In genomic region chr12:64568313-64568712, GRCh38 we compare ENCODE assay signal across 23 cellular contexts. TPM values are rescaled to one million over a fixed set of nuclear protein-coding genes. Genes with fewer than 3 reads are reported as not detected.
A peak's percentile ranks its signal among the peaks of the same experiment; 100 is the strongest.
DNase-seq lines count a peak whose midpoint lies in the region; ATAC-seq and TF ChIP-seq lines count a peak whose summit lies in the region.
"Had no signal": no experiment of that assay in that cellular context is flagged by ENCODE, and none has a peak within 500 bp of the region (broad histone marks: within the 10 kb centered on the region; RNA-seq: fewer than 3 reads in every experiment).

No MANE protein-coding gene starts in this region.

- H3K4me2 ChIP-seq in hepatocyte = no peak overlapping the region
- H3K4me2 ChIP-seq: KMS-11, neural progenitor cell had no signal

- H3K9me3 Mint-ChIP-seq in endodermal cell = peaks cover 2% of the 10 kb centered on the region
- H3K9me3 Mint-ChIP-seq: activated naive CD8-positive, alpha-beta T cell treated with anti-CD3 and anti-CD28 coated beads, Interleukin-2, amount 50 U/mL, for 24 hours; effector memory CD8-positive, alpha-beta T cell had no signal

- H3K27me3 Mint-ChIP-seq in endodermal cell (ENCODE audit: insufficient read depth) = no peaks in the 10 kb centered on the region
- H3K27me3 Mint-ChIP-seq: activated naive CD8-positive, alpha-beta T cell treated with anti-CD3 and anti-CD28 coated beads, Interleukin-2, amount 50 U/mL, for 24 hours had no signal

- 80 to 85% methylated on average over 2 to 4 of the region's 5 CpGs for WGBS in endodermal cell (ENCODE audit: insufficient coverage in 1 of 2, insufficient read length in 1 of 2), 2 experiments
- 81% methylated on average over 5 of the region's 5 CpGs for WGBS in hepatocyte (ENCODE audit: low lambda C conversion rate, missing lambda C conversion rate)

- H3K36me3 ChIP-seq in SK-N-MC (ENCODE audit: insufficient read depth, low read length) (no peaks in the 10 kb centered on the region), colonic mucosa (no peaks in the 10 kb centered on the region), endodermal cell (ENCODE audit: control insufficient read depth, insufficient read depth, low read length) (no peaks in the 10 kb centered on the region), hepatocyte (replicated peaks; ENCODE audit: insufficient read depth, low read depth) (no peaks in the 10 kb centered on the region)
- H3K36me3 ChIP-seq: lower lobe of right lung, neural progenitor cell had no signal

- no peak for ATAC-seq in GM18519 (IDR thresholded peaks at IDR 0.05; ENCODE audit: low FRiP score, unreplicated experiment)
- ATAC-seq: activated CD4-positive, CD25-positive, alpha-beta regulatory T cell treated with anti-CD3 and anti-CD28 coated beads, Interleukin-2, amount 50 U/mL, for 24 hours; activated CD8-positive, alpha-beta T cell treated with anti-CD3 and anti-CD28 coated beads, Interleukin-2, amount 10 ng/mL, durations not matched to agents 7 days and 5 days; activated naive CD8-positive, alpha-beta T cell treated with anti-CD3 and anti-CD28 coated beads, Interleukin-2, amount 50 U/mL, for 24 hours; effector memory CD8-positive, alpha-beta T cell; esophagus mucosa had no signal

- H3K9me3 ChIP-seq in SK-N-MC (ENCODE audit: low read depth, low read length) = no peaks in the 10 kb centered on the region
- H3K9me3 ChIP-seq in colonic mucosa = no peaks in the 10 kb centered on the region
- no peaks in the 10 kb centered on the region for H3K9me3 ChIP-seq in endodermal cell (ENCODE audit: control insufficient read depth, low read length)
- H3K9me3 ChIP-seq in hepatocyte (ENCODE audit: low read depth) = no peaks in the 10 kb centered on the region
- H3K9me3 ChIP-seq: lower lobe of right lung had no signal

- H3K9me2 ChIP-seq in hepatocyte (replicated peaks; ENCODE audit: insufficient read depth) = no peaks in the 10 kb centered on the region

- DNase-seq in SK-N-MC (ENCODE audit: low read depth, low spot score) = peak; percentile 20
- peak; percentile 52 for DNase-seq in colonic mucosa
- DNase-seq in endodermal cell = no peak
- no peak for DNase-seq in hepatocyte (ENCODE audit: low spot score)
- DNase-seq in NCI-H526 treated with DMSO at 0.1 percent for 48 hours (lab: John Stamatoyannopoulos, UW) = no peak
- DNase-seq: activated CD8-positive, alpha-beta T cell treated with anti-CD3 and anti-CD28 coated beads, Interleukin-2, amount 10 ng/mL, durations not matched to agents 7 days and 5 days; activated gamma-delta T cell; activated naive CD8-positive, alpha-beta T cell treated with anti-CD3 and anti-CD28 coated beads, Interleukin-2, amount 50 U/mL, for 24 hours; effector memory CD8-positive, alpha-beta T cell; islet precursor cell; lower lobe of right lung; MV-4-11; NCI-H1694; NCI-H2171; stimulated activated CD8-positive, alpha-beta memory T cell treated with anti-CD3 and anti-CD28 coated beads, Interleukin-4, amount 100 ng/mL, for 48 hours; trophoblast cell had no signal

- H3K27me3 ChIP-seq in colonic mucosa (no peaks in the 10 kb centered on the region), endodermal cell (ENCODE audit: control insufficient read depth, insufficient read depth, low read length, poor library complexity, severe bottlenecking) (no peaks in the 10 kb centered on the region), hepatocyte (no peaks in the 10 kb centered on the region)
- H3K27me3 ChIP-seq: neural progenitor cell had no signal

- H3K4me3 Mint-ChIP-seq in endodermal cell = no peak overlapping the region
- H3K4me3 Mint-ChIP-seq: activated CD8-positive, alpha-beta T cell treated with anti-CD3 and anti-CD28 coated beads, Interleukin-2, amount 10 ng/mL, durations not matched to agents 7 days and 5 days; activated naive CD8-positive, alpha-beta T cell treated with anti-CD3 and anti-CD28 coated beads, Interleukin-2, amount 50 U/mL, for 24 hours; effector memory CD8-positive, alpha-beta T cell; neural progenitor cell had no signal

- no peak overlapping the region for H3K27ac Mint-ChIP-seq in endodermal cell
- H3K27ac Mint-ChIP-seq: activated CD8-positive, alpha-beta T cell treated with anti-CD3 and anti-CD28 coated beads, Interleukin-2, amount 10 ng/mL, durations not matched to agents 7 days and 5 days; activated naive CD8-positive, alpha-beta T cell treated with anti-CD3 and anti-CD28 coated beads, Interleukin-2, amount 50 U/mL, for 24 hours; neural progenitor cell had no signal

- H3K9ac ChIP-seq in SK-N-MC (ENCODE audit: insufficient read length) (no peak overlapping the region), colonic mucosa (ENCODE audit: low read depth in 2 of 2, low read length in 2 of 2) (no peak overlapping the region), endodermal cell (ENCODE audit: extremely low read depth, low read length, poor library complexity, severe bottlenecking) (no peak overlapping the region)
- H3K9ac ChIP-seq: KMS-11, neural progenitor cell had no signal

- no peak overlapping the region for H2AFZ ChIP-seq in hepatocyte

- H3K4me3 ChIP-seq in SK-N-MC (no peak overlapping the region), colonic mucosa (no peak overlapping the region), endodermal cell (ENCODE audit: low read length) (no peak overlapping the region), hepatocyte (no peak overlapping the region)
- H3K4me3 ChIP-seq: lower lobe of right lung, neural progenitor cell had no signal

- no peaks in the 10 kb centered on the region for H3K36me3 Mint-ChIP-seq in endodermal cell (ENCODE audit: low read depth)
- H3K36me3 Mint-ChIP-seq: neural progenitor cell had no signal

- TF ChIP-seq CTCF in 22Rv1 (IDR thresholded peaks at IDR 0.05) (no peak), C4-2B (conservative IDR thresholded peaks at IDR 0.05) (no peak), colonic mucosa (IDR thresholded peaks at IDR 0.05) (no peak), endodermal cell (conservative IDR thresholded peaks at IDR 0.05) (no peak), hepatocyte (IDR thresholded peaks at IDR 0.05; ENCODE audit: poor library complexity) (no peak)

- no peaks in the 10 kb centered on the region for H4K20me1 ChIP-seq in hepatocyte (ENCODE audit: insufficient read depth, poor library complexity, severe bottlenecking)

- intact Hi-C loops in colonic mucosa (cut with DNase I) = no loop called here

- H3K79me2 ChIP-seq in hepatocyte = no peaks in the 10 kb centered on the region

- peaks cover 8% of the 10 kb centered on the region for H3K4me1 ChIP-seq in colonic mucosa
- peaks cover 6% of the 10 kb centered on the region for H3K4me1 ChIP-seq in endodermal cell (ENCODE audit: control insufficient read depth, insufficient read depth, low read length)
- H3K4me1 ChIP-seq in hepatocyte (ENCODE audit: insufficient read depth) = no peaks in the 10 kb centered on the region

- H3K4me1 Mint-ChIP-seq in endodermal cell = peaks cover 21% of the 10 kb centered on the region

- peak overlapping the region; percentile 26 for H3K27ac ChIP-seq in 22Rv1
- peak overlapping the region; percentile 68 for H3K27ac ChIP-seq in C4-2B
- no peak overlapping the region for H3K27ac ChIP-seq in SK-N-MC
- no peak overlapping the region for H3K27ac ChIP-seq in colonic mucosa
- no peak overlapping the region for H3K27ac ChIP-seq in endodermal cell (ENCODE audit: low read depth, low read length)
- H3K27ac ChIP-seq in hepatocyte = no peak overlapping the region
- H3K27ac ChIP-seq: KMS-11, lower lobe of right lung, neural progenitor cell had no signal

RNA-seq across cellular contexts. Expression of gene RASSF3, which starts 42.0 kb away (rescaled TPM):
- total RNA-seq in colonic mucosa (10 to 100 TPM; 52.6 to 90.3 TPM), endodermal cell (10 to 100 TPM; 52.0 to 54.5 TPM), hepatocyte (20.0 and 22.3 TPM in 2 replicates)
- polyA plus RNA-seq in endodermal cell (2013, experiment 1 of 2) = 16.7 TPM
- polyA plus RNA-seq in endodermal cell (2013, experiment 2 of 2) = 17.8 TPM
- polyA plus RNA-seq in hepatocyte = 5.1 and 7.8 TPM in 2 replicates

Comparison
In these comparisons a context has a peak if more than half of its experiments do, and no peak if none do; other contexts are left out.
1. H3K27ac ChIP-seq: peak in 22Rv1 (single experiment) and C4-2B (single experiment); none in SK-N-MC (single experiment), colonic mucosa (single experiment), endodermal cell (single experiment) and hepatocyte (single experiment).
2. DNase-seq: peak in SK-N-MC (single experiment) and colonic mucosa (single experiment); none in endodermal cell (single experiment), hepatocyte (single experiment) and NCI-H526 treated with DMSO at 0.1 percent for 48 hours (single experiment).